In genomic region chr21:39599191-39599966, GRCh38 we compare ENCODE assay signal across 32 cellular contexts. TPM values are rescaled to one million over a fixed set of nuclear protein-coding genes. Genes with fewer than 3 reads are reported as not detected.
"Had no signal": no experiment of that assay in that cellular context is flagged by ENCODE, and none has a peak within 500 bp of the region (broad histone marks: within the 10 kb centered on the region; RNA-seq: fewer than 3 reads in every experiment).

No MANE protein-coding gene starts in this region.

- H3K4me3 ChIP-seq: adrenal gland, body of pancreas, Peyer's patch had no signal

- ATAC-seq: activated naive CD4-positive, alpha-beta T cell treated with anti-CD3 and anti-CD28 coated beads, Interleukin-2, amount 50 U/mL, for 72 hours; activated T-cell treated with anti-CD3 and anti-CD28 coated beads, Interleukin-2, amount 50 U/mL, for 4 hours; body of pancreas; PC-3; Right ventricle myocardium inferior; SK-N-SH treated with all-trans-retinoic acid at 6 μM for 48 hours; T-helper 17 cell had no signal

- DNase-seq: activated B cell treated with CpG ODN at 0.5 μM for 24 hours; activated CD4-positive, alpha-beta memory T cell treated with anti-CD3 and anti-CD28 coated beads for 36 hours; activated CD4-positive, alpha-beta T cell treated with anti-CD3 and anti-CD28 coated beads for 4 hours; activated CD4-positive, alpha-beta T cell treated with anti-CD3 and anti-CD28 coated beads, Interleukin-2, amount 50 U/mL, for 1 hour; activated CD4-positive, CD25-positive, alpha-beta regulatory T cell treated with anti-CD3 and anti-CD28 coated beads, Interleukin-2, amount 50 U/mL, for 72 hours; activated CD8-positive, alpha-beta memory T cell treated with anti-CD3 and anti-CD28 coated beads, Interleukin-2, amount 50 U/mL, for 4 hours; activated gamma-delta T cell treated with Interleukin-2 at 50 U/mL for 16 hours; activated naive CD4-positive, alpha-beta T cell treated with anti-CD3 and anti-CD28 coated beads for 36 hours; activated T-cell treated with anti-CD3 and anti-CD28 coated beads for 4 hours; activated T-cell treated with anti-CD3 and anti-CD28 coated beads, Interleukin-2, amount 50 U/mL, for 4 hours; adrenal gland; body of pancreas; central memory CD4-positive, alpha-beta T cell; Karpas-422; NCI-H1105; NCI-H1417 treated with DMSO at 0.1 percent for 48 hours; NCI-H1930; NCI-H2081 treated with DMSO at 0.1 percent for 48 hours; NCI-H226; NCI-H446 treated with DMSO at 0.1 percent for 48 hours; NK-92 treated with Interleukin-12 subunit alpha and Interleukin-12 subunit beta, amount 100 ng/mL, for 24 hours; PC-3; Peyer's patch; SIG-M5; T-cell; T-helper 17 cell had no signal

RNA-seq across cellular contexts. Expression of gene B3GALT5, which starts 13.4 kb away (rescaled TPM):
- total RNA-seq: activated B cell treated with CpG ODN at 0.5 μM for 24 hours; activated CD4-positive, alpha-beta memory T cell treated with anti-CD3 and anti-CD28 coated beads for 36 hours; activated naive CD4-positive, alpha-beta T cell treated with anti-CD3 and anti-CD28 coated beads for 36 hours; activated T-helper 1 cell treated with anti-CD3 and anti-CD28 coated beads, Interleukin-12 subunit alpha, Interleukin-12 subunit beta, Interleukin-2, Interleukin-4 antibody, amounts not matched to agents 30 ng/mL and 10 ng/mL and 1 ng/mL, durations not matched to agents 14 hours and 24 hours and 36 hours; MCF 10A; SK-MEL-5; T-helper 17 cell had no signal
